Comparison of ENCODE assay signal across 7 cellular contexts in genomic region chr5:177402271-177403043, GRCh38. TPM values are rescaled to one million over a fixed set of nuclear protein-coding genes. Genes with fewer than 3 reads are reported as not detected.
DNase-seq lines count a peak whose midpoint lies in the region; ATAC-seq lines count a peak whose summit lies in the region.
"Had no signal": no experiment of that assay in that cellular context is flagged by ENCODE, and none has a peak within 500 bp of the region (broad histone marks: within the 10 kb centered on the region; RNA-seq: fewer than 3 reads in every experiment).

No MANE protein-coding gene starts in this region.

- no peak for ATAC-seq in HG03520 (IDR thresholded peaks at IDR 0.05; ENCODE audit: unreplicated experiment)

- H3K4me3 ChIP-seq in effector memory CD4-positive, alpha-beta T cell (ENCODE audit: insufficient read depth, low read depth, low read length, poor library complexity, severe bottlenecking), result peak overlapping the region; percentile 41

- DNase-seq in activated gamma-delta T cell treated with Interleukin-2 at 50 U/mL for 16 hours (peak; percentile 60), activated gamma-delta T cell (lab: John Stamatoyannopoulos, UW) (no peak), T-helper 2 cell (peak; percentile 37 to 75 (median 53)), renal cortical epithelial cell (ENCODE audit: low read depth) (peak; percentile 65)
- DNase-seq in effector memory CD4-positive, alpha-beta T cell, result peak; percentile 40 to 55 (median 44)
- DNase-seq: DND-41 had no signal

- H3K27me3 ChIP-seq in effector memory CD4-positive, alpha-beta T cell (replicated peaks; ENCODE audit: control insufficient read depth, insufficient read depth, low read length, poor library complexity, severe bottlenecking), result no peaks in the 10 kb centered on the region

- no peaks in the 10 kb centered on the region for H3K36me3 ChIP-seq in effector memory CD4-positive, alpha-beta T cell (ENCODE audit: control insufficient read depth, insufficient read depth, low read length)

- no peaks in the 10 kb centered on the region for H3K9me3 ChIP-seq in effector memory CD4-positive, alpha-beta T cell (ENCODE audit: control insufficient read depth, low read length)

- H3K4me1 ChIP-seq in effector memory CD4-positive, alpha-beta T cell (ENCODE audit: control insufficient read depth, insufficient read depth, low read length, poor library complexity, severe bottlenecking), result peaks cover 26% of the 10 kb centered on the region

- H3K27ac ChIP-seq in effector memory CD4-positive, alpha-beta T cell (ENCODE audit: insufficient read depth, low read length, poor library complexity, severe bottlenecking), result peak overlapping the region; percentile 71

RNA-seq across cellular contexts. Expression of gene PFN3, which starts 2.0 kb away (rescaled TPM):
- total RNA-seq in renal cortical epithelial cell, result not detected in 2 replicates

RNA-seq across cellular contexts. Expression of gene F12, which starts 6.9 kb away (rescaled TPM):
- total RNA-seq in renal cortical epithelial cell, result 3.1 and 5.9 TPM in 2 replicates

RNA-seq across cellular contexts. Expression of gene SLC34A1, which starts 18.2 kb away (rescaled TPM):
- 0.05 TPM in 1 of 2 replicates, not detected in the other for total RNA-seq in renal cortical epithelial cell

RNA-seq across cellular contexts. Expression of gene GRK6, which starts 24.0 kb away (rescaled TPM):
- 21.3 and 31.1 TPM in 2 replicates for total RNA-seq in renal cortical epithelial cell

RNA-seq across cellular contexts. Expression of gene PRR7, which starts 44.2 kb away (rescaled TPM):
- 9.4 and 11.0 TPM in 2 replicates for total RNA-seq in renal cortical epithelial cell
